In the genomic region with DNA sequence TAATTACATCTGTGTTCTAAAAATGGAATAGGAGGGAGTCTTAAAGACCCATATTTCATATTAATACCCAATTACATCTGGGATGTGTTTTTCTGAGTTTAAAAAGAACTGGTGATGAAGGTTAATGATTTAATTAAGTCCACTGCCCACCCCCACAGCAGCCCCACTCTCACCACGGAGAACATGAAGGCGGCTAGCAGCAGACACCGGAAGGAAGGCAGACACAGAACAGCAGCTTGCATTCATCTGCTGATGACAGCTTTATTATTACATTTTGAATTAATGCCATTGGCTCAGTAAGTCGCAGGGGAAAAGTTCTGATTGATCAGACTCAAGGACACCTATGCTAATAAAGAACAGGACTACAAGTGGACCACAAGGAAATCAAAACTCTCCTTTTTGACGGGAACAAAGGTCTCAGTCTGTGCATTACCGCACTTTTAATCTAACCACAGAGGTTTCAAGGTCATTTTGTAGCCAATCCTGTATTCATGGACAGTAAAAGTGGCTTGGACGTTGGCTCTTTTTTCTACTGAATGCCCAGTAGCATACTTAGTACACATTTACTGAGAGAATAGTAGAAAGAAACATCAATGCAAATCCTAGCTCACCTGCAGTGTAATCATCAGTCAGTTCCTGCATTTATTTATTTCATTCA, we compare ENCODE assay signal across 28 cellular contexts.
"Had no signal": no experiment of that assay in that cellular context is flagged by ENCODE, and none has a peak within 500 bp of the region (broad histone marks: within the 10 kb centered on the region; RNA-seq: fewer than 3 reads in every experiment).

No MANE protein-coding gene starts in this region.

- ATAC-seq: activated CD4-positive, CD25-positive, alpha-beta regulatory T cell treated with anti-CD3 and anti-CD28 coated beads, Interleukin-2, amount 50 U/mL, for 24 hours; activated CD8-positive, alpha-beta memory T cell treated with anti-CD3 and anti-CD28 coated beads, Interleukin-2, amount 10 ng/mL, durations not matched to agents 7 days and 5 days; activated CD8-positive, alpha-beta T cell treated with anti-CD3 and anti-CD28 coated beads for 36 hours; activated naive CD8-positive, alpha-beta T cell treated with anti-CD3 and anti-CD28 coated beads, Interleukin-2, amount 50 U/mL, for 24 hours; natural killer cell treated with Interleukin-12 subunit alpha and Interleukin-12 subunit beta and Interleukin-15 and Interleukin-18, amount 100 ng/mL, for 72 hours; psoas muscle; stimulated activated naive B cell treated with anti-CD40 and anti-IgM and Interleukin-4, amounts not matched to agents 10 μg/mL and 1 μg/mL and 100 μg/mL, for 72 hours had no signal

- H3K4me3 Mint-ChIP-seq: activated CD4-positive, alpha-beta T cell treated with anti-CD3 and anti-CD28 coated beads, Interleukin-2, amount 10 ng/mL, durations not matched to agents 7 days and 5 days; activated CD8-positive, alpha-beta memory T cell treated with anti-CD3 and anti-CD28 coated beads, Interleukin-2, amount 10 ng/mL, durations not matched to agents 7 days and 5 days; activated CD8-positive, alpha-beta T cell treated with anti-CD3 and anti-CD28 coated beads for 36 hours; activated naive CD8-positive, alpha-beta T cell treated with anti-CD3 and anti-CD28 coated beads, Interleukin-2, amount 50 U/mL, for 24 hours; dendritic cell treated with granulocyte-macrophage colony-stimulating factor and Interleukin-4, amounts not matched to agents 40 ng/mL and 50 ng/mL, for 4 days; immature natural killer cell; natural killer cell treated with Interleukin-12 subunit alpha and Interleukin-12 subunit beta and Interleukin-15 and Interleukin-18, amount 100 ng/mL, for 72 hours; stimulated activated naive B cell treated with anti-CD40 and anti-IgM and Interleukin-4, amounts not matched to agents 10 μg/mL and 1 μg/mL and 100 μg/mL, for 72 hours had no signal

- H3K36me3 ChIP-seq: neutrophil, ovary, uterus had no signal

- H3K4me1 ChIP-seq: psoas muscle, uterus had no signal

- DNase-seq: activated CD4-positive, alpha-beta T cell treated with anti-CD3 and anti-CD28 coated beads, Interleukin-2, amount 10 ng/mL, durations not matched to agents 7 days and 5 days; activated CD8-positive, alpha-beta memory T cell treated with anti-CD3 and anti-CD28 coated beads, Interleukin-2, amount 10 ng/mL, durations not matched to agents 7 days and 5 days; activated CD8-positive, alpha-beta T cell treated with anti-CD3 and anti-CD28 coated beads for 36 hours; activated effector memory CD4-positive, alpha-beta T cell treated with anti-CD3 and anti-CD28 coated beads, Interleukin-2, amount 50 U/mL, for 16 hours; activated naive CD4-positive, alpha-beta T cell treated with anti-CD3 and anti-CD28 coated beads, Interleukin-2, amount 50 U/mL, for 16 hours; activated naive CD8-positive, alpha-beta T cell treated with anti-CD3 and anti-CD28 coated beads, Interleukin-2, amount 50 U/mL, for 24 hours; activated T-cell treated with anti-CD3 and anti-CD28 coated beads for 4 hours; anterior cingulate cortex; caudate nucleus; effector CD4-positive, alpha-beta T cell; glutamatergic neuron; immature natural killer cell; midbrain; ovary; psoas muscle; stimulated activated CD4-positive, alpha-beta T cell treated with anti-CD3 and anti-CD28 coated beads, Interleukin-2, amount 100 ng/mL, for 48 hours; stimulated activated CD8-positive, alpha-beta memory T cell treated with anti-CD3 and anti-CD28 coated beads, Interleukin-4, amount 100 ng/mL, for 48 hours; stimulated activated naive B cell treated with anti-CD40 and anti-IgM and Interleukin-4, amounts not matched to agents 10 μg/mL and 1 μg/mL and 100 μg/mL, for 72 hours; trophoblast cell had no signal

- H3K9me3 ChIP-seq: neutrophil, ovary, psoas muscle, uterus had no signal

- H3K4me1 Mint-ChIP-seq: activated CD4-positive, alpha-beta T cell treated with anti-CD3 and anti-CD28 coated beads, Interleukin-2, amount 10 ng/mL, durations not matched to agents 7 days and 5 days; activated CD8-positive, alpha-beta memory T cell treated with anti-CD3 and anti-CD28 coated beads, Interleukin-2, amount 10 ng/mL, durations not matched to agents 7 days and 5 days; activated naive CD8-positive, alpha-beta T cell treated with anti-CD3 and anti-CD28 coated beads, Interleukin-2, amount 50 U/mL, for 24 hours; immature natural killer cell; stimulated activated naive B cell treated with anti-CD40 and anti-IgM and Interleukin-4, amounts not matched to agents 10 μg/mL and 1 μg/mL and 100 μg/mL, for 72 hours had no signal

- FAIRE-seq: frontal cortex had no signal

- H3K36me3 Mint-ChIP-seq: activated CD8-positive, alpha-beta memory T cell treated with anti-CD3 and anti-CD28 coated beads, Interleukin-2, amount 10 ng/mL, durations not matched to agents 7 days and 5 days; brain; immature natural killer cell; stimulated activated naive B cell treated with anti-CD40 and anti-IgM and Interleukin-4, amounts not matched to agents 10 μg/mL and 1 μg/mL and 100 μg/mL, for 72 hours had no signal

- H3K27ac Mint-ChIP-seq: activated CD4-positive, alpha-beta T cell treated with anti-CD3 and anti-CD28 coated beads, Interleukin-2, amount 10 ng/mL, durations not matched to agents 7 days and 5 days; activated CD8-positive, alpha-beta memory T cell treated with anti-CD3 and anti-CD28 coated beads, Interleukin-2, amount 10 ng/mL, durations not matched to agents 7 days and 5 days; activated CD8-positive, alpha-beta T cell treated with anti-CD3 and anti-CD28 coated beads for 36 hours; activated naive CD8-positive, alpha-beta T cell treated with anti-CD3 and anti-CD28 coated beads, Interleukin-2, amount 50 U/mL, for 24 hours; dendritic cell treated with granulocyte-macrophage colony-stimulating factor and Interleukin-4, amounts not matched to agents 40 ng/mL and 50 ng/mL, for 4 days; immature natural killer cell; natural killer cell treated with Interleukin-12 subunit alpha and Interleukin-12 subunit beta and Interleukin-15 and Interleukin-18, amount 100 ng/mL, for 72 hours; stimulated activated naive B cell treated with anti-CD40 and anti-IgM and Interleukin-4, amounts not matched to agents 10 μg/mL and 1 μg/mL and 100 μg/mL, for 72 hours had no signal

- H3K27me3 Mint-ChIP-seq: activated CD4-positive, alpha-beta T cell treated with anti-CD3 and anti-CD28 coated beads, Interleukin-2, amount 10 ng/mL, durations not matched to agents 7 days and 5 days; activated CD8-positive, alpha-beta memory T cell treated with anti-CD3 and anti-CD28 coated beads, Interleukin-2, amount 10 ng/mL, durations not matched to agents 7 days and 5 days; activated CD8-positive, alpha-beta T cell treated with anti-CD3 and anti-CD28 coated beads for 36 hours; activated naive CD8-positive, alpha-beta T cell treated with anti-CD3 and anti-CD28 coated beads, Interleukin-2, amount 50 U/mL, for 24 hours; brain; dendritic cell treated with granulocyte-macrophage colony-stimulating factor and Interleukin-4, amounts not matched to agents 40 ng/mL and 50 ng/mL, for 4 days; natural killer cell treated with Interleukin-12 subunit alpha and Interleukin-12 subunit beta and Interleukin-15 and Interleukin-18, amount 100 ng/mL, for 72 hours; stimulated activated naive B cell treated with anti-CD40 and anti-IgM and Interleukin-4, amounts not matched to agents 10 μg/mL and 1 μg/mL and 100 μg/mL, for 72 hours had no signal

- H3K27ac ChIP-seq: hepatocyte, neutrophil, ovary, psoas muscle, VCaP had no signal

- H3K9me3 Mint-ChIP-seq: brain had no signal

- H3K4me3 ChIP-seq: hepatocyte, ovary, psoas muscle, uterus had no signal
